33 cellular contexts compared by ENCODE assay signal in the genomic region with DNA sequence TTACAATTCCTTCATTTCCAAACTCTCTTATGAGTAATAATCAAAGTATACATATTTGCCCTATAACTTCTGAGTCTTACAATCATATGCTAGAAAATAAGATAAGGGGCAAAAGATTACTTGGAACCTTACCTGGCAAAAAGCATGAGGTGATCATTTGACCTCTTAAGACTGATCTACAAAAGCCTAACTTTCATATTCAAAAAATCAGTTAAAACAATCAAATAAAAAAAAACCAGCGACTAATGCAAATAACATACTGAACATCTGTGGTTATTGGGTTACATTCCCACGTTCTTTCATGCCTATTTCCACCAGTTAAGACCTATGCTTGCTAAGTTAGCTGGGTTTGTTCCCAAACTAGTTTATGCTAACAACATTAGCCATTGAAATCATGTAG.
"Had no signal": no experiment of that assay in that cellular context is flagged by ENCODE, and none has a peak within 500 bp of the region (broad histone marks: within the 10 kb centered on the region; RNA-seq: fewer than 3 reads in every experiment).

No MANE protein-coding gene starts in this region.

- H3K27ac ChIP-seq: KMS-11 had no signal

- DNase-seq: Karpas-422, Kasumi-1, KG1, MG63, MM.1S, MV-4-11, NCI-H1048, NCI-H1092, NCI-H1092 treated with DMSO at 0.1 percent for 48 hours, NCI-H1105, NCI-H1105 treated with DMSO at 0.1 percent for 48 hours, NCI-H1417 treated with DMSO at 0.1 percent for 48 hours, NCI-H1436, NCI-H1436 treated with DMSO at 0.1 percent for 48 hours, NCI-H146, NCI-H1694, NCI-H1694 treated with DMSO at 0.1 percent for 48 hours, NCI-H187 treated with DMSO at 0.1 percent for 48 hours, NCI-H1930, NCI-H2029, NCI-H2029 treated with DMSO at 0.1 percent for 48 hours, NCI-H2081, NCI-H2081 treated with DMSO at 0.1 percent for 48 hours, NCI-H2107, NCI-H2227 treated with DMSO at 0.1 percent for 48 hours, NCI-H226, NCI-H345, NCI-H446, NCI-H446 treated with DMSO at 0.1 percent for 48 hours, NCI-H510A, NCI-H510A treated with DMSO at 0.1 percent for 48 hours, NCI-H524 had no signal

- H3K27me3 ChIP-seq: MG63 had no signal

- H3K36me3 ChIP-seq: MG63 had no signal

- H3K9me3 ChIP-seq: MG63 had no signal

- H3K4me3 ChIP-seq: MG63 had no signal
